Comparison of ENCODE assay signal across 1 cellular context in genomic region chr6:29424575-29424974, GRCh38.
TF ChIP-seq lines count a peak whose summit lies in the region.

No MANE protein-coding gene starts in this region.

TF ChIP-seq in GM23338, 12 proteins besides CTCF, POLR2A, EP300 and RAD21 (continued from another document):
- TF ChIP-seq ZNF462 (CRISPR knock-in tag; IDR thresholded peaks at IDR 0.05) (no peak), ETS1 (IDR thresholded peaks at IDR 0.05) (no peak), CREB1 (CRISPR knock-in tag; IDR thresholded peaks at IDR 0.05; ENCODE audit: low read depth) (no peak), ZNF331 (CRISPR knock-in tag; IDR thresholded peaks at IDR 0.05; ENCODE audit: low read depth) (no peak), NANOG (IDR thresholded peaks at IDR 0.05; ENCODE audit: borderline replicate concordance) (no peak), ZNF114 (CRISPR knock-in tag; IDR thresholded peaks at IDR 0.05) (no peak)
